ENCODE assay signal across 28 cellular contexts in the genomic region with DNA sequence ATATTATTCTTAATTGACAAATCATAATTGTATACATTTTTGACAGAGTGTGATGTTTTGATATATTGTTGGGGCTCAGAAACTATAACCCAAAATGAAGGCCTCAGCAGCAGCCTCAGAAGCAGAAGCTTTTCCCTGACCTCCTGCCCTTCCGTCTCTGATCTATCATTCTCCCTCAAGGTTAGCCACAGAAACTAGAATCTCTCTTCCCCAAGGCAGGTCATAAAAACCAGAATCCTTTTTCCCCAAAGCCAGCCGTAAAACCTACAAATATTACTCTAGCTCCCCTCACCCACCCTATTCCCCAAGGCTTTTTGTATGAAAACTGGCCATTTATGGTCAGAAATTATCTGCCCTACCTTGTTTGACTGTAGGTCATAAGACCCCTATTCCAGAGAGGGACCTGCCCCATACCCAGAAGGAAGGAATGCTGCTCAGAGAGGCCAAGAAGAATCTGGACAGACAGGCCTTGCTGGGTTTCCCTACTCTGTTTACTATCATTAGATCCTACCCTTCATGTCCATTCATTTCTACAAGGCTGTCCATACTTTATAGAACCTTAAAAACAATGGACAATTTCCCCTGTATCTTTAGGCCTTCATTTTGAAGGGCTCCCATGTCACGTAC. TPM values are rescaled to one million over a fixed set of nuclear protein-coding genes. Genes with fewer than 3 reads are reported as not detected.
DNase-seq lines count a peak whose midpoint lies in the region; ATAC-seq, FAIRE-seq and TF ChIP-seq lines count a peak whose summit lies in the region.
"Had no signal": no experiment of that assay in that cellular context is flagged by ENCODE, and none has a peak within 500 bp of the region (broad histone marks: within the 10 kb centered on the region; RNA-seq: fewer than 3 reads in every experiment).

No MANE protein-coding gene starts in this region.

- DNase-seq in GM18507 (ENCODE audit: extremely low spot score, insufficient read length, low read depth) (no peak), Karpas-422 (peak; percentile 22), neural crest cell (ENCODE audit: low read depth, low spot score) (no peak), MM.1S (no peak), ascending aorta (ENCODE audit: low spot score in 2 of 2) (no peak)
- no peak for DNase-seq in stimulated activated CD4-positive, alpha-beta T cell treated with anti-CD3 and anti-CD28 coated beads, Interleukin-2, amount 100 ng/mL, for 48 hours
- DNase-seq: activated B cell treated with CpG ODN at 0.5 μM for 24 hours; activated CD4-positive, alpha-beta T cell treated with anti-CD3 and anti-CD28 coated beads, Interleukin-2, amount 50 U/mL, for 48 hours; brain microvascular endothelial cell; HCEC 1CT; midbrain; naive thymus-derived CD8-positive, alpha-beta T cell; NCI-H1694; NCI-H510A; ovary; PC-3; retina; SHP77; stimulated activated CD8-positive, alpha-beta memory T cell treated with anti-CD3 and anti-CD28 coated beads, Interleukin-4, amount 100 ng/mL, for 48 hours; stimulated activated naive CD8-positive, alpha-beta T cell treated with anti-CD3 and anti-CD28 coated beads, Interleukin-15, amount 100 ng/mL, for 72 hours; SW 1271; T1000 had no signal

- H3K9me3 ChIP-seq in Karpas-422 (ENCODE audit: low read length): no peaks in the 10 kb centered on the region
- no peaks in the 10 kb centered on the region for H3K9me3 ChIP-seq in MM.1S (replicated peaks; ENCODE audit: insufficient read depth, low read length)
- H3K9me3 ChIP-seq in ascending aorta: no peaks in the 10 kb centered on the region
- H3K9me3 ChIP-seq: ovary had no signal

- H3K27me3 Mint-ChIP-seq in activated T-helper 17 cell treated with anti-CD3 and anti-CD28 coated beads, Interleukin-2, amount 50 U/mL, for 72 hours: no peaks in the 10 kb centered on the region
- H3K27me3 Mint-ChIP-seq in neural crest cell (ENCODE audit: low read depth): peaks cover 22% of the 10 kb centered on the region
- H3K27me3 Mint-ChIP-seq: stimulated activated naive CD8-positive, alpha-beta T cell treated with anti-CD3 and anti-CD28 coated beads, Interleukin-15, amount 100 ng/mL, for 72 hours had no signal

- FAIRE-seq in GM18507 (lab: Jason Lieb, UNC): peak; percentile 44
- FAIRE-seq: keratinocyte had no signal

- no peak overlapping the region for H2AFZ ChIP-seq in Karpas-422 (ENCODE audit: low read length)
- H2AFZ ChIP-seq in MM.1S (ENCODE audit: low read length): no peak overlapping the region

- H3K79me2 ChIP-seq in Karpas-422 (ENCODE audit: low read length) (no peaks in the 10 kb centered on the region), MM.1S (ENCODE audit: low read length) (no peaks in the 10 kb centered on the region)

- H3K27me3 ChIP-seq in Karpas-422 (ENCODE audit: low read length) (no peaks in the 10 kb centered on the region), MM.1S (replicated peaks; ENCODE audit: insufficient read depth, low read length) (no peaks in the 10 kb centered on the region), ascending aorta (no peaks in the 10 kb centered on the region)
- H3K27me3 ChIP-seq: brain microvascular endothelial cell, ovary had no signal

- H4K20me1 ChIP-seq in Karpas-422 (ENCODE audit: insufficient read depth, low read depth, low read length) (no peaks in the 10 kb centered on the region), MM.1S (ENCODE audit: insufficient read depth, low read length) (no peaks in the 10 kb centered on the region)

- peak overlapping the region; percentile 33 for H3K27ac Mint-ChIP-seq in activated T-helper 17 cell treated with anti-CD3 and anti-CD28 coated beads, Interleukin-2, amount 50 U/mL, for 72 hours
- no peak overlapping the region for H3K27ac Mint-ChIP-seq in neural crest cell (ENCODE audit: unreplicated experiment)
- H3K27ac Mint-ChIP-seq: activated B cell treated with CpG ODN at 0.5 μM for 24 hours; stimulated activated naive CD8-positive, alpha-beta T cell treated with anti-CD3 and anti-CD28 coated beads, Interleukin-15, amount 100 ng/mL, for 72 hours had no signal

- no peaks in the 10 kb centered on the region for H3K9me2 ChIP-seq in Karpas-422 (replicated peaks; ENCODE audit: insufficient read depth, low read length)
- no peaks in the 10 kb centered on the region for H3K9me2 ChIP-seq in MM.1S (replicated peaks; ENCODE audit: insufficient read depth, low read length)

- no peak overlapping the region for H3K4me3 ChIP-seq in Karpas-422 (ENCODE audit: low read length)
- H3K4me3 ChIP-seq in MM.1S (ENCODE audit: low read length): no peak overlapping the region
- no peak overlapping the region for H3K4me3 ChIP-seq in ascending aorta
- H3K4me3 ChIP-seq: ovary, skin epidermis had no signal

- TF ChIP-seq CTCF in neural crest cell (conservative IDR thresholded peaks at IDR 0.05): no peak
- TF ChIP-seq CTCF in MM.1S (IDR thresholded peaks at IDR 0.05; ENCODE audit: low read length): no peak
- TF ChIP-seq CTCF in ascending aorta (IDR thresholded peaks at IDR 0.05): no peak

- intact Hi-C loops in ascending aorta (cut with DNase I): loop anchor here (5.0 to 10.0 kb wide), 3 partner anchors 395 to 967 kb away; partner anchors contain the start of gene ZNF391

- peaks cover 11% of the 10 kb centered on the region for H3K4me1 Mint-ChIP-seq in activated T-helper 17 cell treated with anti-CD3 and anti-CD28 coated beads, Interleukin-2, amount 50 U/mL, for 72 hours
- peaks cover 22% of the 10 kb centered on the region for H3K4me1 Mint-ChIP-seq in neural crest cell

- H3F3A ChIP-seq in MM.1S (ENCODE audit: insufficient read depth, low read length): peaks cover 30% of the 10 kb centered on the region

- no peak overlapping the region for H3K4me2 ChIP-seq in Karpas-422 (ENCODE audit: low read depth, low read length, poor library complexity, severe bottlenecking)
- H3K4me2 ChIP-seq in MM.1S (ENCODE audit: low read depth, low read length): no peak overlapping the region

- no peaks in the 10 kb centered on the region for H3K9me3 Mint-ChIP-seq in activated T-helper 17 cell treated with anti-CD3 and anti-CD28 coated beads, Interleukin-2, amount 50 U/mL, for 72 hours
- H3K9me3 Mint-ChIP-seq in neural crest cell: peaks cover under 1% of the 10 kb centered on the region
- H3K9me3 Mint-ChIP-seq: activated B cell treated with CpG ODN at 0.5 μM for 24 hours; stimulated activated naive CD8-positive, alpha-beta T cell treated with anti-CD3 and anti-CD28 coated beads, Interleukin-15, amount 100 ng/mL, for 72 hours had no signal

- no peak overlapping the region for H3K4me3 Mint-ChIP-seq in activated T-helper 17 cell treated with anti-CD3 and anti-CD28 coated beads, Interleukin-2, amount 50 U/mL, for 72 hours
- H3K4me3 Mint-ChIP-seq in neural crest cell: peak overlapping the region; percentile 70
- H3K4me3 Mint-ChIP-seq: activated B cell treated with CpG ODN at 0.5 μM for 24 hours; naive thymus-derived CD8-positive, alpha-beta T cell; stimulated activated naive CD8-positive, alpha-beta T cell treated with anti-CD3 and anti-CD28 coated beads, Interleukin-15, amount 100 ng/mL, for 72 hours had no signal

- no peak overlapping the region for H3K27ac ChIP-seq in Karpas-422 (ENCODE audit: low read length)
- H3K27ac ChIP-seq in MM.1S (ENCODE audit: low read length): no peak overlapping the region
- no peak overlapping the region for H3K27ac ChIP-seq in ascending aorta
- H3K27ac ChIP-seq: brain microvascular endothelial cell, epithelial cell of prostate, ovary, skin epidermis had no signal

- H3K36me3 ChIP-seq in Karpas-422 (ENCODE audit: insufficient read depth, low read length) (no peaks in the 10 kb centered on the region), MM.1S (replicated peaks; ENCODE audit: insufficient read depth, low read length) (no peaks in the 10 kb centered on the region), ascending aorta (no peaks in the 10 kb centered on the region)
- H3K36me3 ChIP-seq: brain microvascular endothelial cell, ovary had no signal

- H3K9ac ChIP-seq in Karpas-422 (ENCODE audit: low read length) (no peak overlapping the region), MM.1S (ENCODE audit: low read length) (no peak overlapping the region)

- H3K4me1 ChIP-seq in Karpas-422 (ENCODE audit: low read length) (peaks cover 31% of the 10 kb centered on the region), MM.1S (ENCODE audit: low read length) (0 out of 2 replicates have a peak, but pooled peaks cover 4% of the 10 kb centered on the region), ascending aorta (peaks cover 0 to 3% of the 10 kb centered on the region in 2 donors)

- ATAC-seq in activated T-helper 17 cell treated with anti-CD3 and anti-CD28 coated beads, Interleukin-2, amount 50 U/mL, for 72 hours (replicated peaks): no peak
- ATAC-seq in GM18858 (IDR thresholded peaks at IDR 0.05; ENCODE audit: unreplicated experiment): no peak
- ATAC-seq: naive thymus-derived CD8-positive, alpha-beta T cell; PC-3; stimulated activated naive CD8-positive, alpha-beta T cell treated with anti-CD3 and anti-CD28 coated beads, Interleukin-15, amount 100 ng/mL, for 72 hours had no signal

- peaks cover 22% of the 10 kb centered on the region for H3K36me3 Mint-ChIP-seq in activated T-helper 17 cell treated with anti-CD3 and anti-CD28 coated beads, Interleukin-2, amount 50 U/mL, for 72 hours (ENCODE audit: low read depth)
- peaks cover 9% of the 10 kb centered on the region for H3K36me3 Mint-ChIP-seq in neural crest cell (ENCODE audit: low read depth)

RNA-seq across cellular contexts. Expression of gene OR2B2, which starts 14.5 kb away (rescaled TPM):
- not detected in 2 replicates for total RNA-seq in Karpas-422 (2014; rRNA removed; shearing (Covaris generic); ENCODE audit: low replicate concordance)
- total RNA-seq in activated T-helper 17 cell treated with anti-CD3 and anti-CD28 coated beads, Interleukin-2, amount 50 U/mL, for 72 hours: not detected
- not detected in 2 replicates for total RNA-seq in neural crest cell
- total RNA-seq in ascending aorta: not detected
- total RNA-seq: activated B cell treated with CpG ODN at 0.5 μM for 24 hours; liver; naive thymus-derived CD8-positive, alpha-beta T cell; ovary; PC-3 had no signal

RNA-seq across cellular contexts. Expression of gene OR2B6, which starts 59.3 kb away (rescaled TPM):
- not detected in 2 replicates for total RNA-seq in Karpas-422 (2014; rRNA removed; shearing (Covaris generic); ENCODE audit: low replicate concordance)
- under 1 TPM in 1 of 2 donors, not detected in 1; 0.54 TPM for total RNA-seq in activated T-helper 17 cell treated with anti-CD3 and anti-CD28 coated beads, Interleukin-2, amount 50 U/mL, for 72 hours
- total RNA-seq in neural crest cell (not detected in 2 replicates), ascending aorta (not detected)
- total RNA-seq: activated B cell treated with CpG ODN at 0.5 μM for 24 hours; naive thymus-derived CD8-positive, alpha-beta T cell; ovary; PC-3 had no signal
